In the genomic region with DNA sequence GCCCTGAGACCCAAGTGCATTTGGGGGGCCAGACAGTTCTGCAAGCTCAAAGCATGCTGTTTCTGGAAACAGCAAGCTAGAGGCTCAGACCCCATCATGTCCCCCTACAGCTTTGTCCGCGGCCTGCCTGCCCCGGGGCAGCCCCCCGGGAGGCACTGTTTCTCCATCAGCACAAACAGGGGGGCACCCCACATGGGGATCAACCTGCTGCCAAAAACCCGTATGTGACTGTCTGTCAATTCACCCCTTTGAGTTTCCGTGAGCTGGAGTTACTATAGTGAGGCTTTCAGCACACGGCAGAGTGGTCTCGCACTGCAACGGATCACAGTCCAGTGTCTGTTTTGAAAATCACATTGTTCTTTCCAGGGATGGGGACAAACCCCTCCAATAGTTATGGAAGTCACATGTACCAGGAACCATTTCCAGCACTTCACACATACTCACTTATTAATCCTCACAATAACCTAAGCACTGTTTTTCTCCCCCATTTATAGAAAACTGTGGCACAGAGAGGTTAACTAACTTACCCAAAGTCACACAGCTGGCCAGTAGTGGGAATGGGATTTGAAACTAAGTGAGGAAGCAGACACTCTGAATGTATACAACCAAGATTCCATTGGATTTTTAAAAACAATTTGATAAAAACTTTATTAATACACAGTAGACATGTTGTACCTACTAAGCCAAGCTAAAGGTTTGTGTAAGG, we compare ENCODE assay signal across 12 cellular contexts.
DNase-seq lines count a peak whose midpoint lies in the region; ATAC-seq and TF ChIP-seq lines count a peak whose summit lies in the region.
"Had no signal": no experiment of that assay in that cellular context is flagged by ENCODE, and none has a peak within 500 bp of the region (broad histone marks: within the 10 kb centered on the region; RNA-seq: fewer than 3 reads in every experiment).

No MANE protein-coding gene starts in this region.

- no peak for ATAC-seq in HG03565 (IDR thresholded peaks at IDR 0.05; ENCODE audit: unreplicated experiment)
- ATAC-seq: HCT116 had no signal

- H3K4ac ChIP-seq in neuronal stem cell (ENCODE audit: low read length) = no peak overlapping the region

- no peak overlapping the region for H3K4me2 ChIP-seq in neuronal stem cell (ENCODE audit: insufficient read depth, low read length, poor library complexity, severe bottlenecking)
- H3K4me2 ChIP-seq: BLaER1 had no signal

- H3K27me3 ChIP-seq in endodermal cell (ENCODE audit: control insufficient read depth, insufficient read depth, low read length, poor library complexity, severe bottlenecking) (no peaks in the 10 kb centered on the region), neuronal stem cell (ENCODE audit: control insufficient read depth in 3 of 3, insufficient read depth in 3 of 3, low read depth in 1 of 3, low read length in 3 of 3) (peaks cover 0 to 42% (median 0%) of the 10 kb centered on the region in 3 experiments)
- H3K27me3 ChIP-seq: BLaER1 had no signal

- no peak overlapping the region for H3K4me3 ChIP-seq in HEK293 (ENCODE audit: low read depth, low read length)
- H3K4me3 ChIP-seq in endodermal cell (ENCODE audit: low read length) = no peak overlapping the region
- H3K4me3 ChIP-seq in neuronal stem cell (ENCODE audit: low read length in 2 of 2) = no peak overlapping the region
- H3K4me3 ChIP-seq: BLaER1 had no signal

- no peaks in the 10 kb centered on the region for H3K79me1 ChIP-seq in neuronal stem cell (ENCODE audit: low read depth, low read length)

- no peak overlapping the region for H3K14ac ChIP-seq in neuronal stem cell (ENCODE audit: low read length)

- H2BK5ac ChIP-seq in neuronal stem cell (ENCODE audit: low read length) = no peak overlapping the region

- H2AFZ ChIP-seq in neuronal stem cell (ENCODE audit: low read length) = no peak overlapping the region

- H3K27me3 Mint-ChIP-seq in endodermal cell (ENCODE audit: insufficient read depth) = peaks cover 37% of the 10 kb centered on the region

- peaks cover 2% of the 10 kb centered on the region for H3K9me3 Mint-ChIP-seq in endodermal cell

- H3K4me1 ChIP-seq in HEK293 (ENCODE audit: control insufficient read depth, insufficient read depth, low read length) (peaks cover 9% of the 10 kb centered on the region), endodermal cell (ENCODE audit: control insufficient read depth, insufficient read depth, low read length) (peaks cover 15% of the 10 kb centered on the region), neuronal stem cell (ENCODE audit: control insufficient read depth in 2 of 2, insufficient read depth in 1 of 2, low read depth in 1 of 2, low read length in 2 of 2) (peaks cover 0 to 10% of the 10 kb centered on the region in 2 donors)

- no peak overlapping the region for H3K4me3 Mint-ChIP-seq in endodermal cell
- H3K4me3 Mint-ChIP-seq: CD4-positive, CD25-positive, alpha-beta regulatory T cell had no signal

- no peak overlapping the region for H2BK15ac ChIP-seq in neuronal stem cell (ENCODE audit: low read length)

- no peak overlapping the region; the same call in 1 of the 2 replicates for H3K27ac ChIP-seq in HEK293 (ENCODE audit: extremely low read depth, low read depth, low read length)
- H3K27ac ChIP-seq in endodermal cell (ENCODE audit: low read depth, low read length) = no peak overlapping the region
- H3K27ac ChIP-seq in neuronal stem cell (replicated peaks; ENCODE audit: low read length) = no peak overlapping the region
- H3K27ac ChIP-seq: BLaER1 had no signal

- H3K4me1 Mint-ChIP-seq in endodermal cell = peaks cover 40% of the 10 kb centered on the region
- H3K4me1 Mint-ChIP-seq: CD4-positive, CD25-positive, alpha-beta regulatory T cell had no signal

- POLR2A ChIA-PET in HEK293 (lab: Yijun Ruan, JAX) = interaction anchor here (0.6 kb wide), 1 partner anchor 94 kb away, joined by 4 read pairs; no protein-coding TSS in a partner anchor

- CTCF ChIA-PET in HEK293 (lab: Yijun Ruan, JAX) = interaction anchor here (0.5 to 1.5 kb wide), 6 partner anchors 10 to 118 kb away, joined by 3 to 10 read pairs (median 4); no protein-coding TSS in a partner anchor

- DNase-seq in endodermal cell (peak; percentile 38), neuronal stem cell (ENCODE audit: low spot score) (no peak), A172 (ENCODE audit: low spot score) (no peak), NCI-H1417 treated with DMSO at 0.1 percent for 48 hours (lab: John Stamatoyannopoulos, UW) (no peak)
- DNase-seq: AML-193; CD4-positive, CD25-positive, alpha-beta regulatory T cell; DMS53; GF-D8 had no signal

- no peak overlapping the region for H3K27ac Mint-ChIP-seq in endodermal cell
- H3K27ac Mint-ChIP-seq: CD4-positive, CD25-positive, alpha-beta regulatory T cell had no signal

- H4K8ac ChIP-seq in neuronal stem cell (ENCODE audit: low read depth, low read length) = no peak overlapping the region

- no peak overlapping the region for H2AK5ac ChIP-seq in neuronal stem cell (ENCODE audit: low read depth, low read length)

- peak overlapping the region; percentile 56 for H3K23ac ChIP-seq in neuronal stem cell (ENCODE audit: low read depth, low read length, poor library complexity)

- no peak overlapping the region for H2BK120ac ChIP-seq in neuronal stem cell (ENCODE audit: low read depth, low read length)

- H4K91ac ChIP-seq in neuronal stem cell (ENCODE audit: low read depth, low read length, poor library complexity) = no peak overlapping the region

- H3K9ac ChIP-seq in endodermal cell (ENCODE audit: extremely low read depth, low read length, poor library complexity, severe bottlenecking) (no peak overlapping the region), neuronal stem cell (ENCODE audit: low read depth, low read length, poor library complexity) (no peak overlapping the region)
- H3K9ac ChIP-seq: BLaER1 had no signal

- H3K36me3 Mint-ChIP-seq in endodermal cell (ENCODE audit: low read depth) = no peaks in the 10 kb centered on the region
- H3K36me3 Mint-ChIP-seq: CD4-positive, CD25-positive, alpha-beta regulatory T cell had no signal

- H3K9me3 ChIP-seq in HEK293 (ENCODE audit: control insufficient read depth, insufficient read depth, low read depth, low read length) (no peaks in the 10 kb centered on the region), endodermal cell (ENCODE audit: control insufficient read depth, low read length) (no peaks in the 10 kb centered on the region), neuronal stem cell (replicated peaks in 1 of 2; ENCODE audit: control insufficient read depth in 2 of 2, insufficient read depth in 1 of 2, low read depth in 1 of 2, low read length in 2 of 2) (no peaks in the 10 kb centered on the region)
- H3K9me3 ChIP-seq: BLaER1 had no signal

- peak overlapping the region; percentile 39 for H3K18ac ChIP-seq in neuronal stem cell (ENCODE audit: low read length)

- H3K36me3 ChIP-seq in HEK293 (ENCODE audit: control insufficient read depth in 2 of 2, insufficient read depth in 1 of 2, low read length in 2 of 2) (no peaks in the 10 kb centered on the region), endodermal cell (ENCODE audit: control insufficient read depth, insufficient read depth, low read length) (no peaks in the 10 kb centered on the region), neuronal stem cell (replicated peaks in 1 of 2; ENCODE audit: control insufficient read depth in 2 of 2, insufficient read depth in 2 of 2, low read length in 2 of 2) (no peaks in the 10 kb centered on the region)
- H3K36me3 ChIP-seq: BLaER1 had no signal

- H2BK12ac ChIP-seq in neuronal stem cell (ENCODE audit: low read length) = no peak overlapping the region

- WGBS in endodermal cell (ENCODE audit: insufficient coverage in 1 of 2, insufficient read length in 1 of 2), 2 experiments = 88 to 95% methylated on average over 9 of the region's 9 CpGs
- no CpG with 5 or more reads among the region's 9 CpGs for WGBS in neuronal stem cell (ENCODE audit: extremely low coverage in 2 of 2, insufficient read length in 2 of 2, insufficient replicate concordance in 1 of 2), 2 donors

- TF ChIP-seq CTCF in HEK293 (tag by site-specific recombination; IDR thresholded peaks at IDR 0.05) (no peak), endodermal cell (conservative IDR thresholded peaks at IDR 0.05) (no peak)

TF ChIP-seq in HEK293, 187 proteins besides CTCF, POLR2A, EP300 and RAD21 (continues in another document):
- TF ChIP-seq ZNF777 (tag by site-specific recombination; IDR thresholded peaks at IDR 0.05; ENCODE audit: borderline replicate concordance) = no peak
- no peak for TF ChIP-seq ZNF239 (tag by site-specific recombination; IDR thresholded peaks at IDR 0.05)
- TF ChIP-seq ZNF768 (tag by site-specific recombination; IDR thresholded peaks at IDR 0.05) = peak; percentile 81; the same call in 1 of the 2 replicates
- TF ChIP-seq GLIS1 (tag by site-specific recombination; IDR thresholded peaks at IDR 0.05) = peak; percentile 22; the same call in 1 of the 2 replicates
- TF ChIP-seq ZNF623 (tag by site-specific recombination; IDR thresholded peaks at IDR 0.05) = no peak
- TF ChIP-seq, protein P1, sequence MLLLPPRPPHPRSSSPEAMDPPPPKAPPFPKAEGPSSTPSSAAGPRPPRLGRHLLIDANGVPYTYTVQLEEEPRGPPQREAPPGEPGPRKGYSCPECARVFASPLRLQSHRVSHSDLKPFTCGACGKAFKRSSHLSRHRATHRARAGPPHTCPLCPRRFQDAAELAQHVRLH (tag by site-specific recombination; IDR thresholded peaks at IDR 0.05) = no peak
- TF ChIP-seq ZSCAN16 (tag by site-specific recombination; IDR thresholded peaks at IDR 0.05) = no peak
- TF ChIP-seq ZSCAN30 (tag by site-specific recombination; IDR thresholded peaks at IDR 0.05) = no peak
- TF ChIP-seq ZIC2 (tag by site-specific recombination; IDR thresholded peaks at IDR 0.05) = 0 out of 2 replicates have a peak, but pooled peaks have one; percentile 6
- no peak for TF ChIP-seq ZNF341 (tag by site-specific recombination; IDR thresholded peaks at IDR 0.05; ENCODE audit: low read depth)
- TF ChIP-seq, protein P2, sequence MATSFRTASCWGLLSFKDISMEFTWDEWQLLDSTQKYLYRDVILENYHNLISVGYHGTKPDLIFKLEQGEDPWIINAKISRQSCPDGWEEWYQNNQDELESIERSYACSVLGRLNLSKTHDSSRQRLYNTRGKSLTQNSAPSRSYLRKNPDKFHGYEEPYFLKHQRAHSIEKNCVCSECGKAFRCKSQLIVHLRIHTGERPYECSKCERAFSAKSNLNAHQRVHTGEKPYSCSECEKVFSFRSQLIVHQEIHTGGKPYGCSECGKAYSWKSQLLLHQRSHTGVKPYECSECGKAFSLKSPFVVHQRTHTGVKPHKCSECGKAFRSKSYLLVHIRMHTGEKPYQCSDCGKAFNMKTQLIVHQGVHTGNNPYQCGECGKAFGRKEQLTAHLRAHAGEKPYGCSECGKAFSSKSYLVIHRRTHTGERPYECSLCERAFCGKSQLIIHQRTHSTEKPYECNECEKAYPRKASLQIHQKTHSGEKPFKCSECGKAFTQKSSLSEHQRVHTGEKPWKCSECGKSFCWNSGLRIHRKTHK (tag by site-specific recombination; IDR thresholded peaks at IDR 0.05) = no peak
- TF ChIP-seq SALL2 (tag by site-specific recombination; IDR thresholded peaks at IDR 0.05; ENCODE audit: borderline replicate concordance) = no peak
- no peak for TF ChIP-seq ZNF311 (tag by site-specific recombination; IDR thresholded peaks at IDR 0.05; ENCODE audit: borderline replicate concordance)
- TF ChIP-seq ZNF664 (tag by site-specific recombination; IDR thresholded peaks at IDR 0.05) = no peak
